21 cellular contexts compared by ENCODE assay signal in the genomic region with DNA sequence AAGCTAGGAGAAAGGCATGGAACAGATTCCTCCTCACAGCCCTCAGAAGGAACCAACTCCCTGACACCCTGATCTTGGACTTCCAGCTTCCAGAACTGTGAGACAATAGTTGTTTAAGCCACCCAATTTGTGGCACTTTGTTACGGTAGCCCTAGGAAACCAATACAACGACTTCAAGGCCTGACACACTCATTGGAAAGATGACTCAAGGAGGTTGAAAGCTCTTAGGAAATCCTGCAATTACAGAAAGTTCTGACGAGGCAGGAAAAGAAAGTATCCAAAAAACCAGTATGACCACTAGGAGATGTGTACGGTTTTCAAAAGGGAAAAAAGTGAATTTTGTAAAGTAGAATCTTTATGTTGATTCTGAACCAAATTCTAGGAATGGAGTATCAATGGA.
DNase-seq lines count a peak whose midpoint lies in the region; FAIRE-seq and TF ChIP-seq lines count a peak whose summit lies in the region.
"Had no signal": no experiment of that assay in that cellular context is flagged by ENCODE, and none has a peak within 500 bp of the region (broad histone marks: within the 10 kb centered on the region; RNA-seq: fewer than 3 reads in every experiment).

No MANE protein-coding gene starts in this region.

- dilution Hi-C loops in keratinocyte (cut with MboI; ENCODE audit: extremely low pct_ligation_motif_present, low sequenced_read_pairs), result no loop called here

- no peaks in the 10 kb centered on the region for H4K20me1 ChIP-seq in keratinocyte (ENCODE audit: control insufficient read depth, extremely low read depth, insufficient read depth, low read length)
- H4K20me1 ChIP-seq: BLaER1 treated with 17β-estradiol and CSF1 and Interleukin-3, amounts not matched to agents 10 nM and 100 nM had no signal

- no peak overlapping the region for H3K9ac ChIP-seq in keratinocyte (ENCODE audit: control insufficient read depth, extremely low read depth, insufficient read depth, low read length)
- H3K9ac ChIP-seq: BLaER1 treated with 17β-estradiol and CSF1 and Interleukin-3, amounts not matched to agents 10 nM and 100 nM had no signal

- peaks cover 58% of the 10 kb centered on the region for H3K4me1 Mint-ChIP-seq in osteocyte (ENCODE audit: unreplicated experiment)

- H3K9me3 Mint-ChIP-seq in osteocyte (ENCODE audit: unreplicated experiment), result no peaks in the 10 kb centered on the region
- H3K9me3 Mint-ChIP-seq: activated T-helper 2 cell treated with anti-CD3 and anti-CD28 coated beads, Interferon-gamma antibody, Interleukin-2, Interleukin-4, amounts not matched to agents 10 μg/mL and 5 μg/mL and 100 μg/mL, durations not matched to agents 14 hours and 24 hours and 36 hours; nephron had no signal

- peak overlapping the region; percentile 42 for H3K27ac ChIP-seq in keratinocyte (ENCODE audit: control insufficient read depth, insufficient read depth, low read length)
- H3K27ac ChIP-seq: BLaER1 treated with 17β-estradiol and CSF1 and Interleukin-3, amounts not matched to agents 10 nM and 100 nM; heart right ventricle; prostate gland; SJSA1; tibial nerve had no signal

- H3K79me2 ChIP-seq in keratinocyte (ENCODE audit: control insufficient read depth, insufficient read depth, low read length), result no peaks in the 10 kb centered on the region

- intact Hi-C loops in posterior vena cava (cut with DNase I), result no loop called here

- no peak overlapping the region for H2AFZ ChIP-seq in keratinocyte (ENCODE audit: control insufficient read depth, low read length)

- H3K4me1 ChIP-seq in keratinocyte (ENCODE audit: control insufficient read depth, extremely low read depth, insufficient read depth, low read length), result peaks cover 26% of the 10 kb centered on the region
- H3K4me1 ChIP-seq: BLaER1 treated with 17β-estradiol and CSF1 and Interleukin-3, amounts not matched to agents 10 nM and 100 nM; prostate gland had no signal

- H3K36me3 ChIP-seq in bronchial epithelial cell (ENCODE audit: control insufficient read depth, insufficient read depth, low read length) (no peaks in the 10 kb centered on the region), keratinocyte (ENCODE audit: control insufficient read depth in 2 of 2, extremely low read depth in 1 of 2, insufficient read depth in 2 of 2, low read length in 2 of 2) (no peaks in the 10 kb centered on the region)
- H3K36me3 ChIP-seq: prostate gland, SJSA1 had no signal

- FAIRE-seq in bronchial epithelial cell (lab: Jason Lieb, UNC), result peak; percentile 68
- FAIRE-seq in keratinocyte (lab: Jason Lieb, UNC), result no peak
- FAIRE-seq: endometrium, islet of Langerhans had no signal

- H3K27me3 ChIP-seq in bronchial epithelial cell (ENCODE audit: control insufficient read depth, insufficient read depth, low read length) (no peaks in the 10 kb centered on the region), keratinocyte (ENCODE audit: control insufficient read depth, extremely low read depth, insufficient read depth, low read length) (no peaks in the 10 kb centered on the region)
- H3K27me3 ChIP-seq: BLaER1 treated with 17β-estradiol and CSF1 and Interleukin-3, amounts not matched to agents 10 nM and 100 nM; heart right ventricle; SJSA1; tibial nerve had no signal

- DNase-seq in Daoy (ENCODE audit: low read depth), result peak; percentile 30
- peak; percentile 71 for DNase-seq in HS-5 (ENCODE audit: low read depth)
- peak; percentile 90 for DNase-seq in bronchial epithelial cell (ENCODE audit: low read depth)
- DNase-seq in keratinocyte (ENCODE audit: low read depth, low spot score), result no peak
- no peak for DNase-seq in osteocyte (ENCODE audit: extremely low spot score, unreplicated experiment)
- no peak for DNase-seq in posterior vena cava (ENCODE audit: low spot score)
- DNase-seq in NCI-H2081 (lab: John Stamatoyannopoulos, UW), result no peak
- no peak for DNase-seq in middle frontal gyrus (ENCODE audit: extremely low spot score, low spot score)
- DNase-seq: amygdala, DMS 273 treated with DMSO at 0.1 percent for 48 hours, heart right ventricle, NCI-H2081 treated with DMSO at 0.1 percent for 48 hours, NCI-H526 treated with DMSO at 0.1 percent for 48 hours had no signal

- H3K27ac Mint-ChIP-seq in osteocyte (ENCODE audit: unreplicated experiment), result no peak overlapping the region
- H3K27ac Mint-ChIP-seq: activated T-helper 2 cell treated with anti-CD3 and anti-CD28 coated beads, Interferon-gamma antibody, Interleukin-2, Interleukin-4, amounts not matched to agents 10 μg/mL and 5 μg/mL and 100 μg/mL, durations not matched to agents 14 hours and 24 hours and 36 hours; nephron had no signal

- H3K27me3 Mint-ChIP-seq in osteocyte (ENCODE audit: unreplicated experiment), result no peaks in the 10 kb centered on the region

- no peak overlapping the region for H3K4me3 Mint-ChIP-seq in osteocyte (ENCODE audit: unreplicated experiment)
- H3K4me3 Mint-ChIP-seq: nephron had no signal

- TF ChIP-seq CTCF in bronchial epithelial cell (IDR thresholded peaks at IDR 0.05; ENCODE audit: insufficient read depth, low read length, severe bottlenecking), result no peak
- peak in 1 of 3 experiments; percentile 13 for TF ChIP-seq CTCF in keratinocyte (optimal IDR thresholded peaks at IDR 0.05 in 1 of 3, IDR thresholded peaks at IDR 0.05 in 1 of 3, conservative IDR thresholded peaks at IDR 0.05 in 1 of 3; ENCODE audit: extremely low read depth in 1 of 3, insufficient read depth in 2 of 3, low read length in 3 of 3)
- TF ChIP-seq CTCF in osteocyte (IDR thresholded peaks at IDR 0.05), result no peak

- no peak overlapping the region for H3K4me3 ChIP-seq in bronchial epithelial cell (ENCODE audit: low read depth, low read length)
- H3K4me3 ChIP-seq in keratinocyte (ENCODE audit: control insufficient read depth in 2 of 3, extremely low read depth in 1 of 3, insufficient read depth in 2 of 3, low read depth in 1 of 3, low read length in 3 of 3), result no peak overlapping the region
- H3K4me3 ChIP-seq: BLaER1 treated with 17β-estradiol and CSF1 and Interleukin-3, amounts not matched to agents 10 nM and 100 nM; heart right ventricle; prostate gland; SJSA1; tibial nerve had no signal

- H3K9me3 ChIP-seq in keratinocyte (ENCODE audit: control insufficient read depth, low read depth, low read length), result no peaks in the 10 kb centered on the region
- H3K9me3 ChIP-seq: BLaER1 treated with 17β-estradiol and CSF1 and Interleukin-3, amounts not matched to agents 10 nM and 100 nM; heart right ventricle; prostate gland; SJSA1; tibial nerve had no signal

- H3K36me3 Mint-ChIP-seq in osteocyte (ENCODE audit: unreplicated experiment), result peaks cover 28% of the 10 kb centered on the region

- H3K4me2 ChIP-seq in keratinocyte (ENCODE audit: control insufficient read depth, extremely low read depth, insufficient read depth, low read depth, low read length), result no peak overlapping the region
- H3K4me2 ChIP-seq: BLaER1 treated with 17β-estradiol and CSF1 and Interleukin-3, amounts not matched to agents 10 nM and 100 nM had no signal

- H3K9me1 ChIP-seq in keratinocyte (ENCODE audit: control insufficient read depth, extremely low read depth, insufficient read depth, low read length), result no peaks in the 10 kb centered on the region

Comparison
In these comparisons a context has a peak if more than half of its experiments do, and no peak if none do; other contexts are left out.
1. DNase-seq: peak in Daoy (single experiment), HS-5 (single experiment) and bronchial epithelial cell (single experiment); none in keratinocyte (single experiment), osteocyte (single experiment), posterior vena cava (single experiment), NCI-H2081 (0 of 2) and middle frontal gyrus (single experiment).